In genomic region chr13:49421391-49421790, GRCh38 we compare ENCODE assay signal across 9 cellular contexts. TPM values are rescaled to one million over a fixed set of nuclear protein-coding genes. Genes with fewer than 3 reads are reported as not detected.
DNase-seq lines count a peak whose midpoint lies in the region; ATAC-seq and TF ChIP-seq lines count a peak whose summit lies in the region.
"Had no signal": no experiment of that assay in that cellular context is flagged by ENCODE, and none has a peak within 500 bp of the region (broad histone marks: within the 10 kb centered on the region; RNA-seq: fewer than 3 reads in every experiment).

No MANE protein-coding gene starts in this region.

- H3K27me3 Mint-ChIP-seq in CD8-positive, alpha-beta memory T cell, result no peaks in the 10 kb centered on the region

- no peaks in the 10 kb centered on the region for H3K9me3 Mint-ChIP-seq in CD8-positive, alpha-beta memory T cell

- TF ChIP-seq POLR2A in testis (IDR thresholded peaks at IDR 0.05) (no peak), gastrocnemius medialis (IDR thresholded peaks at IDR 0.05) (no peak)

- no peaks in the 10 kb centered on the region for H3K9me3 ChIP-seq in CD8-positive, alpha-beta memory T cell (ENCODE audit: low read length)
- H3K9me3 ChIP-seq in Karpas-422 (ENCODE audit: low read length) (no peaks in the 10 kb centered on the region), testis (no peaks in the 10 kb centered on the region), gastrocnemius medialis (no peaks in the 10 kb centered on the region)

- no peaks in the 10 kb centered on the region for H3K27me3 ChIP-seq in CD8-positive, alpha-beta memory T cell (ENCODE audit: insufficient read depth, low read length, poor library complexity, severe bottlenecking)
- H3K27me3 ChIP-seq in Karpas-422 (ENCODE audit: low read length) (no peaks in the 10 kb centered on the region), testis (no peaks in the 10 kb centered on the region), gastrocnemius medialis (no peaks in the 10 kb centered on the region)

- H3K79me2 ChIP-seq in Karpas-422 (ENCODE audit: low read length), result no peaks in the 10 kb centered on the region
- H3K79me2 ChIP-seq: parathyroid adenoma had no signal

- CTCF ChIA-PET in CD8-positive, alpha-beta memory T cell (lab: Charles Lee), result no interaction called here

- H3K9ac ChIP-seq in Karpas-422 (ENCODE audit: low read length), result no peak overlapping the region
- H3K9ac ChIP-seq: parathyroid adenoma had no signal

- peak; percentile 91 for ATAC-seq in GM19351 (IDR thresholded peaks at IDR 0.05; ENCODE audit: unreplicated experiment)
- ATAC-seq in gastrocnemius medialis, result no peak

- H3K4me1 ChIP-seq in CD8-positive, alpha-beta memory T cell (ENCODE audit: insufficient read depth, low read length), result no peaks in the 10 kb centered on the region
- peaks cover 52% of the 10 kb centered on the region for H3K4me1 ChIP-seq in Karpas-422 (ENCODE audit: low read length)
- H3K4me1 ChIP-seq in testis, result no peaks in the 10 kb centered on the region
- no peaks in the 10 kb centered on the region for H3K4me1 ChIP-seq in gastrocnemius medialis
- H3K4me1 ChIP-seq: parathyroid adenoma had no signal

- H3K4me1 Mint-ChIP-seq in CD8-positive, alpha-beta memory T cell, result no peaks in the 10 kb centered on the region

- no peak overlapping the region for H3K4me2 ChIP-seq in Karpas-422 (ENCODE audit: low read depth, low read length, poor library complexity, severe bottlenecking)

- POLR2A ChIA-PET in CD8-positive, alpha-beta memory T cell (lab: Charles Lee), result no interaction called here

- peak overlapping the region; percentile 6; the same call in 1 of the 2 replicates for H2AFZ ChIP-seq in Karpas-422 (ENCODE audit: low read length)
- H2AFZ ChIP-seq: parathyroid adenoma had no signal

- peak; percentile 3 for TF ChIP-seq CTCF in astrocyte of the spinal cord (IDR thresholded peaks at IDR 0.05; ENCODE audit: low read depth, low read length)
- TF ChIP-seq CTCF in testis (IDR thresholded peaks at IDR 0.05), result no peak
- TF ChIP-seq CTCF in gastrocnemius medialis (IDR thresholded peaks at IDR 0.05 in 4 of 5, conservative IDR thresholded peaks at IDR 0.05 in 1 of 5), result no peak

- no peaks in the 10 kb centered on the region for H3K36me3 ChIP-seq in CD8-positive, alpha-beta memory T cell (ENCODE audit: insufficient read depth, low read length)
- H3K36me3 ChIP-seq in Karpas-422 (ENCODE audit: insufficient read depth, low read length) (no peaks in the 10 kb centered on the region), testis (ENCODE audit: low read depth, missing control alignments) (no peaks in the 10 kb centered on the region), gastrocnemius medialis (no peaks in the 10 kb centered on the region)

- no peak overlapping the region for H3K27ac ChIP-seq in CD8-positive, alpha-beta memory T cell (ENCODE audit: low read depth, low read length)
- H3K27ac ChIP-seq in Karpas-422 (ENCODE audit: low read length) (no peak overlapping the region), testis (no peak overlapping the region), gastrocnemius medialis (no peak overlapping the region)
- H3K27ac ChIP-seq: parathyroid adenoma had no signal

- H4K20me1 ChIP-seq in Karpas-422 (ENCODE audit: insufficient read depth, low read depth, low read length), result no peaks in the 10 kb centered on the region

- H3K36me3 Mint-ChIP-seq in CD8-positive, alpha-beta memory T cell, result peaks cover 0 to 2% (median 1%) of the 10 kb centered on the region in 3 donors

- H3K9me2 ChIP-seq in Karpas-422 (replicated peaks; ENCODE audit: insufficient read depth, low read length), result no peaks in the 10 kb centered on the region

- no peak overlapping the region for H3K4me3 ChIP-seq in CD8-positive, alpha-beta memory T cell (ENCODE audit: low read length)
- H3K4me3 ChIP-seq in Karpas-422 (ENCODE audit: low read length) (no peak overlapping the region), astrocyte of the spinal cord (ENCODE audit: low read depth, low read length) (no peak overlapping the region), testis (no peak overlapping the region), gastrocnemius medialis (no peak overlapping the region)

- in situ Hi-C loops in astrocyte of the spinal cord (cut with HindIII; ENCODE audit: low sequenced_read_pairs) (no loop called here), gastrocnemius medialis (cut with MboI; ENCODE audit: low sequenced_read_pairs in 4 of 4) (no loop called here)

- intact Hi-C loops in testis (cut with DNase I; ENCODE audit: low total_unique reads) (no loop called here), gastrocnemius medialis (cut with DNase I; ENCODE audit: low total_unique reads) (no loop called here)

- H3K4me3 Mint-ChIP-seq in CD8-positive, alpha-beta memory T cell, result no peak overlapping the region

- peak in 3 of 5 donors; percentile 13 to 59 (median 14) for DNase-seq in CD8-positive, alpha-beta memory T cell
- DNase-seq in Karpas-422, result peak; percentile 89
- no peak for DNase-seq in astrocyte of the spinal cord (ENCODE audit: low read depth, low spot score)
- peak; percentile 25 for DNase-seq in testis
- DNase-seq in NCI-H774 (lab: John Stamatoyannopoulos, UW), result no peak
- no peak for DNase-seq in gastrocnemius medialis
- no peak for DNase-seq in activated effector memory CD4-positive, alpha-beta T cell treated with Interleukin-2 at 50 U/mL for 16 hours

- 92 to 96% methylated on average over 3 of the region's 3 CpGs for WGBS in testis, 2 donors

- no peak overlapping the region for H3K27ac Mint-ChIP-seq in CD8-positive, alpha-beta memory T cell

RNA-seq across cellular contexts. Expression of gene CAB39L, which starts 22.5 kb away (rescaled TPM):
- total RNA-seq in CD8-positive, alpha-beta memory T cell, result 1 to 10 TPM; 5.8 to 7.4 TPM
- 4.7 TPM for polyA plus RNA-seq in CD8-positive, alpha-beta memory T cell
- 24.7 and 51.9 TPM in 2 replicates for total RNA-seq in Karpas-422 (2014; rRNA removed; shearing (Covaris generic); ENCODE audit: low replicate concordance)
- total RNA-seq in testis (10 to 100 TPM; 23.2 to 26.0 TPM), gastrocnemius medialis (10 to 100 TPM in 1 of 4 donors, 1 to 10 TPM in 3; 4.7 to 14.4 (median 8.7) TPM)
- polyA plus RNA-seq in testis (ENCODE audit: insufficient read depth, low read depth, low replicate concordance), result 46.9 TPM

RNA-seq across cellular contexts. Expression of gene SETDB2, which starts 22.7 kb away (rescaled TPM):
- 10 to 100 TPM; 13.1 to 13.4 TPM for total RNA-seq in CD8-positive, alpha-beta memory T cell
- polyA plus RNA-seq in CD8-positive, alpha-beta memory T cell, result 11.2 TPM
- total RNA-seq in Karpas-422 (2014; rRNA removed; shearing (Covaris generic); ENCODE audit: low replicate concordance), result 25.4 and 34.0 TPM in 2 replicates
- total RNA-seq in testis (10 to 100 TPM; 29.3 to 33.7 TPM), gastrocnemius medialis (1 to 10 TPM; 1.7 to 6.2 (median 4.6) TPM)
- polyA plus RNA-seq in testis (ENCODE audit: insufficient read depth, low read depth, low replicate concordance), result 19.0 TPM

Comparison
In these comparisons a context has a peak if more than half of its experiments do, and no peak if none do; other contexts are left out.
1. DNase-seq: peak in CD8-positive, alpha-beta memory T cell (3 of 5), Karpas-422 (single experiment) and testis (single experiment); none in astrocyte of the spinal cord (single experiment), NCI-H774 (single experiment), gastrocnemius medialis (0 of 2) and activated effector memory CD4-positive, alpha-beta T cell treated with Interleukin-2 at 50 U/mL for 16 hours (single experiment).